19 cellular contexts compared by ENCODE assay signal in genomic region chr12:94849411-94849976, GRCh38.
"Had no signal": no experiment of that assay in that cellular context is flagged by ENCODE, and none has a peak within 500 bp of the region (broad histone marks: within the 10 kb centered on the region; RNA-seq: fewer than 3 reads in every experiment).

No MANE protein-coding gene starts in this region.

- H3K36me3 Mint-ChIP-seq: activated CD4-positive, alpha-beta memory T cell treated with anti-CD3 and anti-CD28 coated beads for 36 hours; activated CD8-positive, alpha-beta memory T cell treated with anti-CD3 and anti-CD28 coated beads, Interleukin-2, amount 10 ng/mL, durations not matched to agents 7 days and 5 days; T-cell had no signal

- H3K4me3 ChIP-seq: gastroesophageal sphincter, hepatocyte, right lobe of liver, smooth muscle cell, upper lobe of left lung had no signal

- H3K4me1 Mint-ChIP-seq: activated CD8-positive, alpha-beta memory T cell treated with anti-CD3 and anti-CD28 coated beads, Interleukin-2, amount 10 ng/mL, durations not matched to agents 7 days and 5 days; T-cell had no signal

- DNase-seq: activated CD4-positive, alpha-beta memory T cell treated with anti-CD3 and anti-CD28 coated beads for 36 hours; activated CD4-positive, alpha-beta T cell treated with anti-CD3 and anti-CD28 coated beads for 1 hour; activated CD8-positive, alpha-beta memory T cell treated with anti-CD3 and anti-CD28 coated beads, Interleukin-2, amount 10 ng/mL, durations not matched to agents 7 days and 5 days; activated naive CD4-positive, alpha-beta T cell treated with anti-CD3 and anti-CD28 coated beads, Interleukin-2, amount 50 U/mL, for 16 hours; activated T-cell treated with anti-CD3 and anti-CD28 coated beads, Interleukin-2, amount 50 U/mL, for 1 hour; kidney glomerular epithelial cell; right lobe of liver; stimulated activated CD4-positive, alpha-beta T cell treated with anti-CD3 and anti-CD28 coated beads, Interleukin-4, amount 100 ng/mL, for 4 hours; stimulated activated CD8-positive, alpha-beta memory T cell treated with anti-CD3 and anti-CD28 coated beads, Interleukin-4, amount 100 ng/mL, for 48 hours; stimulated activated naive CD4-positive, alpha-beta T cell treated with Interleukin-2 at 50 U/mL for 16 hours; T-cell; T-helper 9 cell; upper lobe of left lung had no signal

- H3K27ac Mint-ChIP-seq: activated CD4-positive, alpha-beta memory T cell treated with anti-CD3 and anti-CD28 coated beads for 36 hours; activated CD8-positive, alpha-beta memory T cell treated with anti-CD3 and anti-CD28 coated beads, Interleukin-2, amount 10 ng/mL, durations not matched to agents 7 days and 5 days; activated T-helper 2 cell treated with anti-CD3 and anti-CD28 coated beads, Interferon-gamma antibody, Interleukin-2, Interleukin-4, amounts not matched to agents 10 μg/mL and 5 μg/mL and 100 μg/mL, durations not matched to agents 14 hours and 24 hours and 36 hours; nephron; progenitor cell of endocrine pancreas; T-cell had no signal

- ATAC-seq: activated CD8-positive, alpha-beta memory T cell treated with anti-CD3 and anti-CD28 coated beads, Interleukin-2, amount 10 ng/mL, durations not matched to agents 7 days and 5 days; gastroesophageal sphincter had no signal

- H3K9me3 ChIP-seq: gastroesophageal sphincter, right lobe of liver, upper lobe of left lung had no signal

- H3K36me3 ChIP-seq: gastroesophageal sphincter, right lobe of liver, upper lobe of left lung had no signal

- H3K27me3 ChIP-seq: gastroesophageal sphincter, hepatocyte, right lobe of liver, upper lobe of left lung had no signal

- H3K4me3 Mint-ChIP-seq: activated CD4-positive, alpha-beta memory T cell treated with anti-CD3 and anti-CD28 coated beads for 36 hours; activated CD8-positive, alpha-beta memory T cell treated with anti-CD3 and anti-CD28 coated beads, Interleukin-2, amount 10 ng/mL, durations not matched to agents 7 days and 5 days; nephron; T-cell had no signal

- H3K27ac ChIP-seq: gastroesophageal sphincter, hepatocyte, right lobe of liver, upper lobe of left lung had no signal

- H3K9me3 Mint-ChIP-seq: activated CD4-positive, alpha-beta memory T cell treated with anti-CD3 and anti-CD28 coated beads for 36 hours; activated T-helper 2 cell treated with anti-CD3 and anti-CD28 coated beads, Interferon-gamma antibody, Interleukin-2, Interleukin-4, amounts not matched to agents 10 μg/mL and 5 μg/mL and 100 μg/mL, durations not matched to agents 14 hours and 24 hours and 36 hours; T-cell had no signal

- H3K4me1 ChIP-seq: right lobe of liver, upper lobe of left lung had no signal
